9 cellular contexts compared by ENCODE assay signal in the genomic region with DNA sequence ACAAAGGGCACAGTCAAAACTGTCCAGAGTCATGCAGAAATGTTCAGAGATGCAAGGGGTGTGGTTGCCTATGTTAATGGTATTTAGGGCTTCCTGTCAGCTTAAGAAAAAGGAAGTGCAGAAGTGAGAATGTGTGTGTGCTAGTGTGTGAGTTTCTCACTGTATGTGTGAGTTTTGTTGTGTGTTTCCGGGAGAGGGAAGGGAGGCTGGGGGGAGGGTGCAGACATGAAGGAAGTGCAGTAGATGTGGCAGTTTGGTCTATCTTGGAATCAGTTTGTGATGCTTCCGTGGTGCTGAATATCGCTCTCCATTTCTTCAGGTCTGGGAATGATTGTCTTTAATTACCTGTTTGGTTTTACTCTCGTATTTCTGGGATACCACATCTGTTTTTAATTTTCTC. TPM values are rescaled to one million over a fixed set of nuclear protein-coding genes. Genes with fewer than 3 reads are reported as not detected.
DNase-seq lines count a peak whose midpoint lies in the region; ATAC-seq and TF ChIP-seq lines count a peak whose summit lies in the region.
"Had no signal": no experiment of that assay in that cellular context is flagged by ENCODE, and none has a peak within 500 bp of the region (broad histone marks: within the 10 kb centered on the region; RNA-seq: fewer than 3 reads in every experiment).

No MANE protein-coding gene starts in this region.

- no peak overlapping the region for H3K4me3 ChIP-seq in MM.1S (ENCODE audit: low read length)
- H3K4me3 ChIP-seq in endodermal cell (ENCODE audit: low read length): no peak overlapping the region
- H3K4me3 ChIP-seq: thoracic aorta had no signal

- H3K27me3 ChIP-seq in MM.1S (replicated peaks; ENCODE audit: insufficient read depth, low read length): no peaks in the 10 kb centered on the region
- no peaks in the 10 kb centered on the region for H3K27me3 ChIP-seq in endodermal cell (ENCODE audit: control insufficient read depth, insufficient read depth, low read length, poor library complexity, severe bottlenecking)

- H3K4me3 Mint-ChIP-seq in endodermal cell: no peak overlapping the region

- no peaks in the 10 kb centered on the region for H3K36me3 Mint-ChIP-seq in endodermal cell (ENCODE audit: low read depth)

- 60 to 93% methylated on average over 1 to 4 of the region's 4 CpGs for WGBS in endodermal cell (ENCODE audit: insufficient coverage in 1 of 2, insufficient read length in 1 of 2), 2 experiments

- H3K9me3 ChIP-seq in MM.1S (replicated peaks; ENCODE audit: insufficient read depth, low read length) (no peaks in the 10 kb centered on the region), endodermal cell (ENCODE audit: control insufficient read depth, low read length) (no peaks in the 10 kb centered on the region)
- H3K9me3 ChIP-seq: thoracic aorta had no signal

- H3K27ac ChIP-seq in MM.1S (ENCODE audit: low read length) (peak overlapping the region; percentile 1; the same call in 1 of the 2 replicates), endodermal cell (ENCODE audit: low read depth, low read length) (no peak overlapping the region)
- H3K27ac ChIP-seq: thoracic aorta had no signal

- H3K27ac Mint-ChIP-seq in endodermal cell: no peak overlapping the region

- peaks cover 29% of the 10 kb centered on the region for H3K4me1 Mint-ChIP-seq in endodermal cell

- peak overlapping the region; percentile 35; the same call in 1 of the 2 replicates for H2AFZ ChIP-seq in MM.1S (ENCODE audit: low read length)

- ATAC-seq in GM21723 (IDR thresholded peaks at IDR 0.05; ENCODE audit: unreplicated experiment): peak; percentile 80

- peak overlapping the region; percentile 34; the same call in 1 of the 2 replicates for H3K4me2 ChIP-seq in MM.1S (ENCODE audit: low read depth, low read length)

- H3K9ac ChIP-seq in MM.1S (ENCODE audit: low read length) (no peak overlapping the region), endodermal cell (ENCODE audit: extremely low read depth, low read length, poor library complexity, severe bottlenecking) (no peak overlapping the region)

- no peaks in the 10 kb centered on the region for H4K20me1 ChIP-seq in MM.1S (ENCODE audit: insufficient read depth, low read length)

- peak; percentile 38 for DNase-seq in GF-D8 (lab: John Stamatoyannopoulos, UW)
- peak; percentile 86 for DNase-seq in MM.1S
- peak; percentile 14 for DNase-seq in activated CD8-positive, alpha-beta memory T cell treated with anti-CD3 and anti-CD28 coated beads, Interleukin-2, amount 50 U/mL, for 24 hours (ENCODE audit: extremely low read depth)
- DNase-seq in mucosa of gallbladder (ENCODE audit: low spot score): peak; percentile 50
- DNase-seq in inferior parietal cortex (ENCODE audit: extremely low spot score): no peak
- no peak for DNase-seq in kidney glomerular epithelial cell (lab: John Stamatoyannopoulos, UW)
- DNase-seq in endodermal cell: no peak

- no peaks in the 10 kb centered on the region for H3K27me3 Mint-ChIP-seq in endodermal cell (ENCODE audit: insufficient read depth)

- H3K36me3 ChIP-seq in MM.1S (replicated peaks; ENCODE audit: insufficient read depth, low read length) (no peaks in the 10 kb centered on the region), endodermal cell (ENCODE audit: control insufficient read depth, insufficient read depth, low read length) (no peaks in the 10 kb centered on the region)
- H3K36me3 ChIP-seq: thoracic aorta had no signal

- peaks cover 31% of the 10 kb centered on the region for H3K4me1 ChIP-seq in MM.1S (ENCODE audit: low read length)
- H3K4me1 ChIP-seq in endodermal cell (ENCODE audit: control insufficient read depth, insufficient read depth, low read length): no peaks in the 10 kb centered on the region

- no peaks in the 10 kb centered on the region for H3K79me2 ChIP-seq in MM.1S (ENCODE audit: low read length)

- no peaks in the 10 kb centered on the region for H3K9me3 Mint-ChIP-seq in endodermal cell

- TF ChIP-seq CTCF in MM.1S (IDR thresholded peaks at IDR 0.05; ENCODE audit: low read length): no peak
- TF ChIP-seq CTCF in endodermal cell (conservative IDR thresholded peaks at IDR 0.05): no peak

- H3K9me2 ChIP-seq in MM.1S (replicated peaks; ENCODE audit: insufficient read depth, low read length): no peaks in the 10 kb centered on the region

- H3F3A ChIP-seq in MM.1S (ENCODE audit: insufficient read depth, low read length): peaks cover 6% of the 10 kb centered on the region

RNA-seq across cellular contexts. Expression of gene ATP6V1G3, which starts 16.5 kb away (rescaled TPM):
- total RNA-seq in mucosa of gallbladder (not detected), endodermal cell (1 to 10 TPM in 1 of 2 donors, under 1 TPM in 1; 0.62 to 1.5 TPM)
- polyA plus RNA-seq in endodermal cell (2013, experiment 1 of 2): not detected
- not detected for polyA plus RNA-seq in endodermal cell (2013, experiment 2 of 2)
- total RNA-seq: thoracic aorta had no signal

Comparison
In these comparisons a context has a peak if more than half of its experiments do, and no peak if none do; other contexts are left out.
1. DNase-seq: peak in GF-D8 (single experiment), MM.1S (single experiment), activated CD8-positive, alpha-beta memory T cell treated with anti-CD3 and anti-CD28 coated beads, Interleukin-2, amount 50 U/mL, for 24 hours (single experiment) and mucosa of gallbladder (single experiment); none in inferior parietal cortex (single experiment), kidney glomerular epithelial cell (single experiment) and endodermal cell (single experiment).